ENCODE assay signal across 19 cellular contexts in the genomic region with DNA sequence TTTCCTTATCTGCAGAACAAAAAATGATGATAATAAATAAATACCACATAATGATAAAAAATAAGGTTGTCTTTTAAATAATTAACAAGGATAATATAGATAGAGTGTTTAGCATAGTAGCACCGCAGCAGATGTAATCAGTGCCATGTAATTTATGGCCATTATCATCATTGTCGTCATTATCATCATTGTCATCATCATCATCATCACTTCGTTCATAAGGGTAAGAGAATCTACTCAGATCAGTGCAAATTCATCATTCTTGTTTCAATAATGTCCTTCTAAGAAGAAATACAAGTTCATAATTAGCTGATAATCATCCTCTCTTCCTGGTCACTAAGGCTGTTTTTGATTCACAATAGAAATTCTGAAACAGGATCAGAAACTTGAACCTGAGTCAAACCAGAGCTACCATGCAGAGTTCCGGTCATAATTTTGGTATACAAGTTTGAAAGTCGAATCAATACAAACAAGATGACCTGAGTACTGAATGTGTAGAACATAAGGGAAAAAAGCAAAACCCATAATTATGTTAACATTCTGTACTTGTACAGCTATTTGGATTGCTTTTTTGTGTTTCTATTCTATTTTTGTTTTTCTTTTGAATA.
DNase-seq lines count a peak whose midpoint lies in the region; ATAC-seq and TF ChIP-seq lines count a peak whose summit lies in the region.
"Had no signal": no experiment of that assay in that cellular context is flagged by ENCODE, and none has a peak within 500 bp of the region (broad histone marks: within the 10 kb centered on the region; RNA-seq: fewer than 3 reads in every experiment).

No MANE protein-coding gene starts in this region.

- H2AFZ ChIP-seq in mesenchymal stem cell (ENCODE audit: low read depth, low read length) = no peak overlapping the region
- H2AFZ ChIP-seq in H9 (ENCODE audit: low read length) = no peak overlapping the region
- H2AFZ ChIP-seq in osteoblast (ENCODE audit: low read length) = no peak overlapping the region

- H2BK12ac ChIP-seq in mesenchymal stem cell (ENCODE audit: low read length in 2 of 2) (no peak overlapping the region), H9 (ENCODE audit: insufficient read length, low read depth, low read length) (no peak overlapping the region)

- peaks cover 8 to 17% of the 10 kb centered on the region in 2 experiments for H3K4me1 Mint-ChIP-seq in H9
- H3K4me1 Mint-ChIP-seq: activated CD8-positive, alpha-beta memory T cell treated with anti-CD3 and anti-CD28 coated beads, Interleukin-2, amount 10 ng/mL, durations not matched to agents 7 days and 5 days; brain had no signal

- H2BK15ac ChIP-seq in mesenchymal stem cell (ENCODE audit: low read depth, poor library complexity, severe bottlenecking) (no peak overlapping the region), H9 (ENCODE audit: low read depth, low read length) (no peak overlapping the region)

- H3K9ac ChIP-seq in mesenchymal stem cell (ENCODE audit: low read length) (no peak overlapping the region), H9 (ENCODE audit: extremely low read depth, insufficient read length, low read length) (no peak overlapping the region)

- no peak for TF ChIP-seq POLR2A in tibial nerve (IDR thresholded peaks at IDR 0.05)

- H3K23ac ChIP-seq in mesenchymal stem cell (ENCODE audit: low read length in 2 of 2) = no peak overlapping the region
- no peak overlapping the region for H3K23ac ChIP-seq in H9 (ENCODE audit: insufficient read length, low read depth, low read length)

- H3K9me3 Mint-ChIP-seq in H9 = no peaks in the 10 kb centered on the region
- H3K9me3 Mint-ChIP-seq: activated B cell treated with CpG ODN at 0.5 μM for 24 hours, brain had no signal

- H3K4me1 ChIP-seq in mesenchymal stem cell (ENCODE audit: control insufficient read depth, insufficient read depth, low read depth, low read length) (no peaks in the 10 kb centered on the region), H9 (ENCODE audit: insufficient read depth, low read length) (no peaks in the 10 kb centered on the region), tibial nerve (no peaks in the 10 kb centered on the region), osteoblast (ENCODE audit: insufficient read depth, low read length) (peaks cover 2% of the 10 kb centered on the region)
- H3K4me1 ChIP-seq: HAP-1, spleen, vagina had no signal

- H3K27ac Mint-ChIP-seq in H9 = no peak overlapping the region
- H3K27ac Mint-ChIP-seq: activated B cell treated with CpG ODN at 0.5 μM for 24 hours; activated CD8-positive, alpha-beta memory T cell treated with anti-CD3 and anti-CD28 coated beads, Interleukin-2, amount 10 ng/mL, durations not matched to agents 7 days and 5 days; brain; progenitor cell of endocrine pancreas had no signal

- no peak overlapping the region for H2BK120ac ChIP-seq in mesenchymal stem cell (ENCODE audit: low read depth, low read length)
- no peak overlapping the region for H2BK120ac ChIP-seq in H9 (ENCODE audit: low read depth, low read length, poor library complexity, severe bottlenecking)

- peak; percentile 8 for DNase-seq in GM06990 (ENCODE audit: extremely low read depth, insufficient read length)
- no peak for DNase-seq in mesenchymal stem cell
- no peak for DNase-seq in H9
- DNase-seq in tibial nerve (ENCODE audit: low spot score in 2 of 2) = no peak
- DNase-seq in osteoblast (ENCODE audit: insufficient read length, low spot score, missing footprints) = no peak
- DNase-seq: activated B cell treated with CpG ODN at 0.5 μM for 24 hours; activated CD8-positive, alpha-beta memory T cell treated with anti-CD3 and anti-CD28 coated beads, Interleukin-2, amount 10 ng/mL, durations not matched to agents 7 days and 5 days; activated naive CD4-positive, alpha-beta T cell treated with Interleukin-2 at 50 U/mL for 16 hours; NCI-H1930; NCI-H774; spleen had no signal

- H2BK5ac ChIP-seq in mesenchymal stem cell (ENCODE audit: low read depth, low read length, poor library complexity, severe bottlenecking) (no peak overlapping the region), H9 (ENCODE audit: insufficient read length, low read length) (no peak overlapping the region)

- H3K23me2 ChIP-seq in H9 (ENCODE audit: insufficient read length, low read depth, low read length, poor library complexity, severe bottlenecking) = no peaks in the 10 kb centered on the region

- no peaks in the 10 kb centered on the region for H3K27me3 Mint-ChIP-seq in H9 (ENCODE audit: low read depth)
- H3K27me3 Mint-ChIP-seq: activated B cell treated with CpG ODN at 0.5 μM for 24 hours; activated CD8-positive, alpha-beta memory T cell treated with anti-CD3 and anti-CD28 coated beads, Interleukin-2, amount 10 ng/mL, durations not matched to agents 7 days and 5 days; brain; progenitor cell of endocrine pancreas had no signal

- H3K36me3 ChIP-seq in GM06990 (ENCODE audit: control insufficient read depth, insufficient read depth, low read length) (no peaks in the 10 kb centered on the region), mesenchymal stem cell (ENCODE audit: control insufficient read depth in 1 of 2, insufficient read depth in 2 of 2, low read depth in 1 of 2, low read length in 2 of 2) (no peaks in the 10 kb centered on the region), tibial nerve (no peaks in the 10 kb centered on the region), osteoblast (ENCODE audit: insufficient read depth, low read length) (no peaks in the 10 kb centered on the region)
- H3K36me3 ChIP-seq: HAP-1, spleen, vagina had no signal

- H4K5ac ChIP-seq in H9 (ENCODE audit: insufficient read length, low read depth, low read length) = no peak overlapping the region

- H3K79me2 ChIP-seq in H9 (ENCODE audit: insufficient read depth, low read length) (no peaks in the 10 kb centered on the region), osteoblast (ENCODE audit: insufficient read depth, low read length) (no peaks in the 10 kb centered on the region)

- H2BK20ac ChIP-seq in H9 (ENCODE audit: low read depth, low read length, poor library complexity, severe bottlenecking) = no peak overlapping the region

- no peak for TF ChIP-seq EP300 in tibial nerve (IDR thresholded peaks at IDR 0.05)

- H3K14ac ChIP-seq in mesenchymal stem cell (ENCODE audit: low read length in 2 of 2) (no peak overlapping the region), H9 (ENCODE audit: insufficient read depth, low read length) (no peak overlapping the region)

- TF ChIP-seq CTCF in GM06990 (IDR thresholded peaks at IDR 0.05; ENCODE audit: insufficient read depth, low read length, poor library complexity, severe bottlenecking) (no peak), H9 (conservative IDR thresholded peaks at IDR 0.05) (no peak), tibial nerve (IDR thresholded peaks at IDR 0.05) (no peak), osteoblast (IDR thresholded peaks at IDR 0.05; ENCODE audit: extremely low read depth, low read depth, low read length) (no peak)

- H3K27ac ChIP-seq in mesenchymal stem cell (ENCODE audit: low read length, poor library complexity, severe bottlenecking) (no peak overlapping the region), H9 (ENCODE audit: insufficient read length, low read depth, low read length) (no peak overlapping the region), tibial nerve (no peak overlapping the region), osteoblast (ENCODE audit: low read depth, low read length) (no peak overlapping the region)
- H3K27ac ChIP-seq: spleen, vagina had no signal

- H3K27me3 ChIP-seq in GM06990 (replicated peaks; ENCODE audit: control insufficient read depth, insufficient read depth, low read length) (no peaks in the 10 kb centered on the region), mesenchymal stem cell (ENCODE audit: control insufficient read depth in 1 of 2, insufficient read depth in 1 of 2, low read length in 2 of 2) (no peaks in the 10 kb centered on the region), H9 (ENCODE audit: insufficient read depth, low read length) (no peaks in the 10 kb centered on the region), tibial nerve (no peaks in the 10 kb centered on the region), osteoblast (ENCODE audit: insufficient read depth, low read length) (no peaks in the 10 kb centered on the region)
- H3K27me3 ChIP-seq: spleen, vagina had no signal

- H2AK5ac ChIP-seq in mesenchymal stem cell (ENCODE audit: low read length, severe bottlenecking) = no peak overlapping the region
- no peak overlapping the region for H2AK5ac ChIP-seq in H9 (ENCODE audit: insufficient read length, low read length)

- no peaks in the 10 kb centered on the region for H3K79me1 ChIP-seq in mesenchymal stem cell (replicated peaks; ENCODE audit: low read length, poor library complexity, severe bottlenecking)
- H3K79me1 ChIP-seq in H9 (ENCODE audit: insufficient read depth, low read depth, low read length, poor library complexity, severe bottlenecking) = no peaks in the 10 kb centered on the region

- H3K4me2 ChIP-seq in mesenchymal stem cell (ENCODE audit: low read length, poor library complexity, severe bottlenecking) = no peak overlapping the region
- no peak overlapping the region for H3K4me2 ChIP-seq in H9 (ENCODE audit: insufficient read depth, insufficient read length, low read length)
- H3K4me2 ChIP-seq in osteoblast (ENCODE audit: insufficient read depth, low read length) = no peak overlapping the region

- H3T11ph ChIP-seq in H9 (ENCODE audit: low read length) = no peak overlapping the region

- no peaks in the 10 kb centered on the region for H3K36me3 Mint-ChIP-seq in H9 (ENCODE audit: insufficient read depth in 1 of 3, low read depth in 3 of 3)
- H3K36me3 Mint-ChIP-seq: activated CD8-positive, alpha-beta memory T cell treated with anti-CD3 and anti-CD28 coated beads, Interleukin-2, amount 10 ng/mL, durations not matched to agents 7 days and 5 days had no signal

- 97% methylated on average over 4 of the region's 5 CpGs for WGBS in mesenchymal stem cell
- WGBS in H9 (ENCODE audit: extremely low coverage, insufficient read length, low lambda C conversion rate) = no CpG with 5 or more reads among the region's 5 CpGs
- 71 to 85% methylated on average over 5 of the region's 5 CpGs for WGBS in tibial nerve, 2 donors

- H4K91ac ChIP-seq in mesenchymal stem cell (ENCODE audit: low read length) = no peak overlapping the region
- H4K91ac ChIP-seq in H9 (ENCODE audit: insufficient read length, low read depth, low read length) = no peak overlapping the region

- no peak overlapping the region for H4K8ac ChIP-seq in mesenchymal stem cell (ENCODE audit: low read length)
- H4K8ac ChIP-seq in H9 (replicated peaks; ENCODE audit: insufficient read length, low read depth, low read length) = no peak overlapping the region

- no peak overlapping the region for H3K4me3 Mint-ChIP-seq in H9
- H3K4me3 Mint-ChIP-seq: activated B cell treated with CpG ODN at 0.5 μM for 24 hours; activated CD8-positive, alpha-beta memory T cell treated with anti-CD3 and anti-CD28 coated beads, Interleukin-2, amount 10 ng/mL, durations not matched to agents 7 days and 5 days; brain had no signal

- no peak overlapping the region for H3K56ac ChIP-seq in H9 (ENCODE audit: insufficient read length, low read depth, low read length)

- H3K4me3 ChIP-seq in GM06990 (replicated peaks; ENCODE audit: low read depth, low read length) = no peak overlapping the region
- no peak overlapping the region for H3K4me3 ChIP-seq in mesenchymal stem cell (ENCODE audit: insufficient read depth in 1 of 2, low read depth in 1 of 2, low read length in 2 of 2)
- no peak overlapping the region for H3K4me3 ChIP-seq in tibial nerve
- H3K4me3 ChIP-seq in osteoblast (ENCODE audit: insufficient read depth, low read length) = no peak overlapping the region
- H3K4me3 ChIP-seq: HAP-1, spleen, vagina had no signal

- ATAC-seq in GM19035 (IDR thresholded peaks at IDR 0.05; ENCODE audit: unreplicated experiment) (peak; percentile 86), GM21717 (IDR thresholded peaks at IDR 0.05; ENCODE audit: unreplicated experiment) (peak; percentile 75), HG03135 (IDR thresholded peaks at IDR 0.05; ENCODE audit: unreplicated experiment) (peak; percentile 57)
- ATAC-seq: activated CD8-positive, alpha-beta memory T cell treated with anti-CD3 and anti-CD28 coated beads, Interleukin-2, amount 10 ng/mL, durations not matched to agents 7 days and 5 days; left lobe of liver had no signal

- no peak overlapping the region for H3K18ac ChIP-seq in mesenchymal stem cell (ENCODE audit: low read depth in 1 of 2, low read length in 2 of 2)
- no peak overlapping the region for H3K18ac ChIP-seq in H9 (ENCODE audit: insufficient read length, low read depth, low read length)

- no peaks in the 10 kb centered on the region for H3K9me3 ChIP-seq in mesenchymal stem cell (ENCODE audit: control insufficient read depth, low read length)
- H3K9me3 ChIP-seq in H9 (ENCODE audit: control insufficient read depth, low read depth, low read length) = no peaks in the 10 kb centered on the region
- no peaks in the 10 kb centered on the region for H3K9me3 ChIP-seq in tibial nerve
- no peaks in the 10 kb centered on the region for H3K9me3 ChIP-seq in osteoblast (ENCODE audit: low read depth, low read length)
- H3K9me3 ChIP-seq: HAP-1, spleen, vagina had no signal

- H4K20me1 ChIP-seq in H9 (ENCODE audit: control insufficient read depth, insufficient read depth, insufficient read length) = no peaks in the 10 kb centered on the region
- no peaks in the 10 kb centered on the region for H4K20me1 ChIP-seq in osteoblast (ENCODE audit: insufficient read depth, low read length)

- H3K4ac ChIP-seq in mesenchymal stem cell (ENCODE audit: low read depth in 1 of 2, low read length in 2 of 2) (no peak overlapping the region), H9 (ENCODE audit: low read depth, low read length) (no peak overlapping the region)
